ENCODE assay signal across 8 cellular contexts in genomic region chr5:123089572-123089970, GRCh38. TPM values are rescaled to one million over a fixed set of nuclear protein-coding genes. Genes with fewer than 3 reads are reported as not detected.
DNase-seq lines count a peak whose midpoint lies in the region; ATAC-seq and TF ChIP-seq lines count a peak whose summit lies in the region.

No MANE protein-coding gene starts in this region.

- H3K4me3 ChIP-seq in AG04449 (ENCODE audit: low read depth, low read length) (peak overlapping the region; percentile 59), HL-60 (replicated peaks; ENCODE audit: insufficient read depth, low read length) (peak overlapping the region; percentile 21), duodenal mucosa (ENCODE audit: low read depth in 1 of 2, low read length in 2 of 2) (peak overlapping the region; percentile 56 to 66)

- no peak overlapping the region for H3K27ac Mint-ChIP-seq in mesothelial cell of epicardium

- no peaks in the 10 kb centered on the region for H3K36me3 Mint-ChIP-seq in mesothelial cell of epicardium

- peaks cover 16% of the 10 kb centered on the region for H3K27me3 ChIP-seq in HL-60 (ENCODE audit: insufficient read depth, poor library complexity, severe bottlenecking)
- H3K27me3 ChIP-seq in duodenal mucosa (ENCODE audit: control insufficient read depth in 1 of 2, insufficient read depth in 2 of 2, low read length in 2 of 2) = peaks cover 79 to 87% of the 10 kb centered on the region in 2 donors

- POLR2A ChIA-PET in AG04449 (lab: Yijun Ruan, JAX) = interaction anchor here (0.6 kb wide), 2 partner anchors 25 to 68 kb away, joined by 3 read pairs; no protein-coding TSS in a partner anchor

- no peaks in the 10 kb centered on the region for H3K36me3 ChIP-seq in duodenal mucosa (ENCODE audit: control insufficient read depth in 1 of 2, insufficient read depth in 2 of 2, low read length in 2 of 2)

- DNase-seq in AG04449 (ENCODE audit: low read depth, low spot score) (no peak), HL-60 (ENCODE audit: low read depth in 1 of 2, low spot score in 1 of 2) (no peak), mesothelial cell of epicardium (ENCODE audit: low spot score in 2 of 2, unreplicated experiment in 2 of 2) (peak in 1 of 2 experiments; percentile 60), kidney glomerular epithelial cell (lab: John Stamatoyannopoulos, UW) (no peak)

- H3K9me3 ChIP-seq in duodenal mucosa (ENCODE audit: control insufficient read depth in 1 of 2, low read length in 2 of 2) = no peaks in the 10 kb centered on the region

- ATAC-seq in HG03097 (IDR thresholded peaks at IDR 0.05; ENCODE audit: low FRiP score, unreplicated experiment) (no peak), HG03175 (IDR thresholded peaks at IDR 0.05; ENCODE audit: unreplicated experiment) (no peak), GM21423 (IDR thresholded peaks at IDR 0.05; ENCODE audit: unreplicated experiment) (no peak)

- H3K27me3 Mint-ChIP-seq in mesothelial cell of epicardium (ENCODE audit: low read depth) = peaks cover 83% of the 10 kb centered on the region

- H3K9me3 Mint-ChIP-seq in mesothelial cell of epicardium = no peaks in the 10 kb centered on the region

- TF ChIP-seq CTCF in AG04449 (IDR thresholded peaks at IDR 0.05; ENCODE audit: insufficient read depth, low read length, missing control alignments) (peak; percentile 4), HL-60 (IDR thresholded peaks at IDR 0.05; ENCODE audit: insufficient read depth, low read length) (no peak), mesothelial cell of epicardium (IDR thresholded peaks at IDR 0.05; ENCODE audit: unreplicated experiment) (no peak)

- peak overlapping the region; percentile 91 for H3K4me3 Mint-ChIP-seq in mesothelial cell of epicardium

- peaks cover 5 to 12% of the 10 kb centered on the region in 2 donors for H3K4me1 ChIP-seq in duodenal mucosa (ENCODE audit: control insufficient read depth in 1 of 2, insufficient read depth in 2 of 2, low read length in 2 of 2)

- peaks cover 61% of the 10 kb centered on the region for H3K4me1 Mint-ChIP-seq in mesothelial cell of epicardium

- CTCF ChIA-PET in AG04449 (lab: Yijun Ruan, JAX) = interaction anchor here (0.9 to 1.3 kb wide), 2 partner anchors 11 to 28 kb away, joined by 3 to 4 read pairs; no protein-coding TSS in a partner anchor

- H3K27ac ChIP-seq in HL-60 (replicated peaks) = no peak overlapping the region
- H3K27ac ChIP-seq in duodenal mucosa (ENCODE audit: low read depth, low read length) = no peak overlapping the region

- no peak overlapping the region for H3K9ac ChIP-seq in duodenal mucosa (ENCODE audit: low read depth in 1 of 2, low read length in 2 of 2)

RNA-seq across cellular contexts. Expression of gene PRDM6, which starts 0.5 kb away (rescaled TPM):
- 8.5 to 11.8 TPM (median 8.9 TPM) in 3 replicates for total RNA-seq in mesothelial cell of epicardium

RNA-seq across cellular contexts. Expression of gene PPIC, which starts 53.0 kb away (rescaled TPM):
- total RNA-seq in mesothelial cell of epicardium = 44.8 to 50.0 TPM (median 44.9 TPM) in 3 replicates
